In genomic region chr12:22788913-22789312, GRCh38 we compare ENCODE assay signal across 31 cellular contexts.
"Had no signal": no experiment of that assay in that cellular context is flagged by ENCODE, and none has a peak within 500 bp of the region (broad histone marks: within the 10 kb centered on the region; RNA-seq: fewer than 3 reads in every experiment).

No MANE protein-coding gene starts in this region.

- H3K27me3 ChIP-seq: adrenal gland had no signal

- H3K4me3 ChIP-seq: adrenal gland had no signal

- ATAC-seq: activated CD8-positive, alpha-beta T cell treated with anti-CD3 and anti-CD28 coated beads for 36 hours; activated naive CD4-positive, alpha-beta T cell treated with anti-CD3 and anti-CD28 coated beads, Interleukin-2, amount 50 U/mL, for 72 hours; activated T-cell treated with anti-CD3 and anti-CD28 coated beads, Interleukin-2, amount 50 U/mL, for 4 hours; activated T-cell treated with anti-CD3 and anti-CD28 coated beads, Interleukin-2, amount 50 U/mL, for 72 hours; activated T-helper 17 cell treated with anti-CD3 and anti-CD28 coated beads, Interleukin-2, amount 50 U/mL, for 72 hours had no signal

- H3K4me1 ChIP-seq: adrenal gland had no signal

- DNase-seq: activated B cell treated with CpG ODN at 0.5 μM for 24 hours; activated CD4-positive, alpha-beta memory T cell treated with anti-CD3 and anti-CD28 coated beads for 36 hours; activated CD4-positive, alpha-beta T cell treated with anti-CD3 and anti-CD28 coated beads for 4 hours; activated CD4-positive, alpha-beta T cell treated with anti-CD3 and anti-CD28 coated beads, Interleukin-2, amount 10 ng/mL, durations not matched to agents 24 days and 14 days; activated CD4-positive, alpha-beta T cell treated with anti-CD3 and anti-CD28 coated beads, Interleukin-2, amount 50 U/mL, for 1 hour; activated CD4-positive, alpha-beta T cell treated with anti-CD3 and anti-CD28 coated beads, Interleukin-2, amount 50 U/mL, for 4 hours; activated CD4-positive, CD25-positive, alpha-beta regulatory T cell treated with anti-CD3 and anti-CD28 coated beads, Interleukin-2, amount 50 U/mL, for 72 hours; activated CD8-positive, alpha-beta memory T cell treated with anti-CD3 and anti-CD28 coated beads, Interleukin-2, amount 50 U/mL, for 4 hours; activated CD8-positive, alpha-beta T cell treated with anti-CD3 and anti-CD28 coated beads for 36 hours; activated effector memory CD4-positive, alpha-beta T cell treated with anti-CD3 and anti-CD28 coated beads, Interleukin-2, amount 50 U/mL, for 16 hours; activated gamma-delta T cell treated with Interleukin-2 at 50 U/mL for 16 hours; activated naive CD4-positive, alpha-beta T cell; activated naive CD4-positive, alpha-beta T cell treated with anti-CD3 and anti-CD28 coated beads for 36 hours; activated naive CD4-positive, alpha-beta T cell treated with anti-CD3 and anti-CD28 coated beads, Interleukin-2, amount 50 U/mL, for 16 hours; activated naive CD8-positive, alpha-beta T cell treated with anti-CD3 and anti-CD28 coated beads for 36 hours; activated T-cell treated with anti-CD3 and anti-CD28 coated beads for 4 hours; activated T-cell treated with anti-CD3 and anti-CD28 coated beads, Interleukin-2, amount 50 U/mL, for 1 hour; activated T-cell treated with anti-CD3 and anti-CD28 coated beads, Interleukin-2, amount 50 U/mL, for 4 hours; activated T-cell treated with anti-CD3 and anti-CD28 coated beads, Interleukin-2, amount 50 U/mL, for 72 hours; adrenal gland; amniotic stem cell; aorta; central memory CD4-positive, alpha-beta T cell; T-helper 1 cell; T-helper 2 cell; T-helper 9 cell had no signal

- H3K36me3 ChIP-seq: adrenal gland had no signal

- H3K9me3 ChIP-seq: adrenal gland had no signal

- FAIRE-seq: bronchial epithelial cell, TTC549 had no signal

- H3K27ac ChIP-seq: adrenal gland, VCaP had no signal
